ENCODE assay signal across 20 cellular contexts in genomic region chr4:152308925-152309324, GRCh38.
DNase-seq lines count a peak whose midpoint lies in the region; ATAC-seq and TF ChIP-seq lines count a peak whose summit lies in the region.
"Had no signal": no experiment of that assay in that cellular context is flagged by ENCODE, and none has a peak within 500 bp of the region (broad histone marks: within the 10 kb centered on the region; RNA-seq: fewer than 3 reads in every experiment).

No MANE protein-coding gene starts in this region.

- TF ChIP-seq CTCF in HFF-Myc (IDR thresholded peaks at IDR 0.05; ENCODE audit: low read depth, low read length, missing control alignments) (no peak), left lung (IDR thresholded peaks at IDR 0.05) (no peak)

- intact Hi-C loops in left lung (cut with DNase I) = no loop called here

- no peaks in the 10 kb centered on the region for H3K9me3 ChIP-seq in left lung
- H3K9me3 ChIP-seq: ascending aorta, gastrocnemius medialis, stomach had no signal

- H3K27me3 ChIP-seq in left lung = no peaks in the 10 kb centered on the region
- H3K27me3 ChIP-seq: ascending aorta, gastrocnemius medialis, stomach had no signal

- H3K4me3 ChIP-seq in HFF-Myc (replicated peaks; ENCODE audit: low read depth, low read length) = no peak overlapping the region
- no peak overlapping the region for H3K4me3 ChIP-seq in left lung
- H3K4me3 ChIP-seq: ascending aorta, gastrocnemius medialis, stomach had no signal

- no peaks in the 10 kb centered on the region for H3K36me3 ChIP-seq in left lung
- H3K36me3 ChIP-seq: ascending aorta, gastrocnemius medialis, stomach had no signal

- H3K4me1 ChIP-seq in left lung = peaks cover 0 to 3% of the 10 kb centered on the region in 2 donors
- H3K4me1 ChIP-seq: ascending aorta, gastrocnemius medialis, stomach had no signal

- DNase-seq in HFF-Myc (ENCODE audit: extremely low read depth, low read depth) (peak; percentile 35), NCI-H1930 (lab: John Stamatoyannopoulos, UW) (peak; percentile 62 to 85), NCI-H69 (lab: John Stamatoyannopoulos, UW) (peak; percentile 78), left lung (no peak)
- DNase-seq in activated CD4-positive, alpha-beta T cell treated with anti-CD3 and anti-CD28 coated beads, Interleukin-2, amount 50 U/mL, for 4 hours = no peak
- no peak for DNase-seq in activated CD4-positive, alpha-beta T cell treated with anti-CD3 and anti-CD28 coated beads for 1 hour
- DNase-seq: activated CD4-positive, CD25-positive, alpha-beta regulatory T cell; activated CD8-positive, alpha-beta T cell treated with anti-CD3 and anti-CD28 coated beads, Interleukin-2, amount 10 ng/mL, durations not matched to agents 7 days and 5 days; activated T-cell treated with anti-CD3 and anti-CD28 coated beads, Interleukin-2, amount 50 U/mL, for 72 hours; Calu3; effector CD4-positive, alpha-beta T cell; gastrocnemius medialis; GDM1; NCI-H446; posterior cingulate gyrus; stomach; trophoblast cell had no signal

- ATAC-seq in left lung (peak; percentile 79), HG02678 (IDR thresholded peaks at IDR 0.05; ENCODE audit: unreplicated experiment) (no peak)
- ATAC-seq: activated CD8-positive, alpha-beta T cell treated with anti-CD3 and anti-CD28 coated beads, Interleukin-2, amount 10 ng/mL, durations not matched to agents 7 days and 5 days; activated T-cell treated with anti-CD3 and anti-CD28 coated beads, Interleukin-2, amount 50 U/mL, for 72 hours; gastrocnemius medialis; natural killer cell treated with Interleukin-12 subunit alpha and Interleukin-12 subunit beta and Interleukin-15 and Interleukin-18, amount 100 ng/mL, for 72 hours had no signal

- H3K27ac ChIP-seq in left lung = no peak overlapping the region
- H3K27ac ChIP-seq: ascending aorta, gastrocnemius medialis, stomach had no signal

Comparison
In these comparisons a context has a peak if more than half of its experiments do, and no peak if none do; other contexts are left out.
1. DNase-seq: peak in HFF-Myc (single experiment), NCI-H1930 (2 of 2) and NCI-H69 (single experiment); none in left lung (0 of 2), activated CD4-positive, alpha-beta T cell treated with anti-CD3 and anti-CD28 coated beads, Interleukin-2, amount 50 U/mL, for 4 hours (0 of 2) and activated CD4-positive, alpha-beta T cell treated with anti-CD3 and anti-CD28 coated beads for 1 hour (single experiment).